Comparison of ENCODE assay signal across 43 cellular contexts in the genomic region with DNA sequence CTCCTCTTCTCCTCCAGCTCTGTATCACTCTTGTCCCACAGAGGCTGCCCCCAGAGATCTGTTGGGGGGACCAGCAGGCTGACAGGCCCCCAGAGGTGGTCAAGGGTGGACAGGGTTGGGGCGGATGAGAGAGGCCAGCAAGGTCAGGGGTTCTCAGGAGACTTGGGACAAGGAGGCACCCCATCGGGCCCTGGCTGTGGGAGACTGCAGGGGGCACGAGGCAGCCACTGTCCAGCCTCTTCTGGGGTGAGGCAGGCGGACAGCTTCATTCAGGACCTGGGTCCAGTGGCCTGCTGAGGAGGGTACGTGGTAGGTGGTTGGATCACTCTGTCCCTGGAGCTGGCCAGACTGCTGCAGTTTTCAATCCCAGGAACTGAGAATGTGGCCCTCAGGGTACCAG. TPM values are rescaled to one million over a fixed set of nuclear protein-coding genes. Genes with fewer than 3 reads are reported as not detected.
"Had no signal": no experiment of that assay in that cellular context is flagged by ENCODE, and none has a peak within 500 bp of the region (broad histone marks: within the 10 kb centered on the region; RNA-seq: fewer than 3 reads in every experiment).

No MANE protein-coding gene starts in this region.

- H3K4me3 Mint-ChIP-seq: activated naive CD4-positive, alpha-beta T cell treated with anti-CD3 and anti-CD28 coated beads for 36 hours; activated naive CD4-positive, alpha-beta T cell treated with anti-CD3 and anti-CD28 coated beads, Interleukin-2, amount 10 ng/mL, durations not matched to agents 7 days and 5 days; activated naive CD4-positive, alpha-beta T cell treated with anti-CD3 and anti-CD28 coated beads, Interleukin-2, amount 50 U/mL, for 24 hours; activated naive CD8-positive, alpha-beta T cell; activated naive CD8-positive, alpha-beta T cell treated with anti-CD3 and anti-CD28 coated beads for 36 hours; activated naive CD8-positive, alpha-beta T cell treated with anti-CD3 and anti-CD28 coated beads, Interleukin-2, amount 10 ng/mL, durations not matched to agents 7 days and 5 days; activated naive CD8-positive, alpha-beta T cell treated with anti-CD3 and anti-CD28 coated beads, Interleukin-2, amount 50 U/mL, for 24 hours; activated T-cell treated with anti-CD3 and anti-CD28 coated beads, Interleukin-2, amount 50 U/mL, for 24 hours; activated T-cell treated with anti-CD3 and anti-CD28 coated beads, Interleukin-2, amount 50 U/mL, for 4 hours; activated T-cell treated with anti-CD3 and anti-CD28 coated beads, Interleukin-2, amount 50 U/mL, for 72 hours; activated T-helper 1 cell treated with anti-CD3 and anti-CD28 coated beads, Interleukin-12 subunit alpha, Interleukin-12 subunit beta, Interleukin-2, Interleukin-4 antibody, amounts not matched to agents 30 ng/mL and 10 ng/mL and 1 ng/mL, durations not matched to agents 14 hours and 24 hours and 36 hours; activated T-helper 17 cell treated with anti-CD3 and anti-CD28 coated beads, Interleukin-2, amount 50 U/mL, for 72 hours; central memory CD8-positive, alpha-beta T cell had no signal

- H3K27me3 ChIP-seq: adrenal gland, ascending aorta, body of pancreas, brain microvascular endothelial cell, cardiac muscle cell had no signal

- FAIRE-seq: astrocyte, bronchial epithelial cell had no signal

- H3K36me3 Mint-ChIP-seq: activated naive CD4-positive, alpha-beta T cell treated with anti-CD3 and anti-CD28 coated beads, Interleukin-2, amount 10 ng/mL, durations not matched to agents 7 days and 5 days; activated naive CD4-positive, alpha-beta T cell treated with anti-CD3 and anti-CD28 coated beads, Interleukin-2, amount 50 U/mL, for 24 hours; activated naive CD4-positive, alpha-beta T cell treated with anti-CD3 and anti-CD28 coated beads, Interleukin-2, amount 50 U/mL, for 72 hours; activated naive CD8-positive, alpha-beta T cell; activated naive CD8-positive, alpha-beta T cell treated with anti-CD3 and anti-CD28 coated beads for 36 hours; activated naive CD8-positive, alpha-beta T cell treated with anti-CD3 and anti-CD28 coated beads, Interleukin-2, amount 10 ng/mL, durations not matched to agents 7 days and 5 days; brain had no signal

- H3K4me1 Mint-ChIP-seq: activated T-helper 17 cell treated with anti-CD3 and anti-CD28 coated beads, Interleukin-2, amount 50 U/mL, for 72 hours had no signal

- H3K4me3 ChIP-seq: adrenal gland, ascending aorta, body of pancreas, breast epithelium, cardiac muscle cell had no signal

- ATAC-seq: activated naive CD4-positive, alpha-beta T cell treated with anti-CD3 and anti-CD28 coated beads, Interleukin-2, amount 50 U/mL, for 72 hours; activated naive CD8-positive, alpha-beta T cell treated with anti-CD3 and anti-CD28 coated beads, Interleukin-2, amount 50 U/mL, for 24 hours; activated T-cell treated with anti-CD3 and anti-CD28 coated beads, Interleukin-2, amount 50 U/mL, for 4 hours; activated T-cell treated with anti-CD3 and anti-CD28 coated beads, Interleukin-2, amount 50 U/mL, for 72 hours; activated T-helper 17 cell treated with anti-CD3 and anti-CD28 coated beads, Interleukin-2, amount 50 U/mL, for 72 hours; body of pancreas had no signal

- DNase-seq: activated effector memory CD4-positive, alpha-beta T cell treated with Interleukin-2 at 50 U/mL for 16 hours; activated gamma-delta T cell; activated gamma-delta T cell treated with Interleukin-2 at 50 U/mL for 16 hours; activated naive CD4-positive, alpha-beta T cell; activated naive CD4-positive, alpha-beta T cell treated with anti-CD3 and anti-CD28 coated beads for 36 hours; activated naive CD4-positive, alpha-beta T cell treated with anti-CD3 and anti-CD28 coated beads, Interleukin-2, amount 10 ng/mL, durations not matched to agents 7 days and 5 days; activated naive CD4-positive, alpha-beta T cell treated with anti-CD3 and anti-CD28 coated beads, Interleukin-2, amount 50 U/mL, for 16 hours; activated naive CD4-positive, alpha-beta T cell treated with Interleukin-2 at 50 U/mL for 16 hours; activated naive CD8-positive, alpha-beta T cell treated with anti-CD3 and anti-CD28 coated beads for 36 hours; activated naive CD8-positive, alpha-beta T cell treated with anti-CD3 and anti-CD28 coated beads, Interleukin-2, amount 10 ng/mL, durations not matched to agents 7 days and 5 days; activated naive CD8-positive, alpha-beta T cell treated with anti-CD3 and anti-CD28 coated beads, Interleukin-2, amount 50 U/mL, for 24 hours; activated T-cell treated with anti-CD3 and anti-CD28 coated beads, Interleukin-2, amount 50 U/mL, for 1 hour; activated T-cell treated with anti-CD3 and anti-CD28 coated beads, Interleukin-2, amount 50 U/mL, for 24 hours; activated T-cell treated with anti-CD3 and anti-CD28 coated beads, Interleukin-2, amount 50 U/mL, for 4 hours; activated T-cell treated with anti-CD3 and anti-CD28 coated beads, Interleukin-2, amount 50 U/mL, for 48 hours; activated T-cell treated with anti-CD3 and anti-CD28 coated beads, Interleukin-2, amount 50 U/mL, for 72 hours; adrenal gland; amniotic stem cell; amygdala; anterior cingulate cortex; aorta; body of pancreas; brain microvascular endothelial cell; caudate nucleus; central memory CD4-positive, alpha-beta T cell; cerebellar nuclear complex had no signal

- H3K27ac ChIP-seq: adrenal gland, ascending aorta, body of pancreas, brain microvascular endothelial cell, breast epithelium, cardiac muscle cell had no signal

- H3K27me3 Mint-ChIP-seq: activated naive CD4-positive, alpha-beta T cell treated with anti-CD3 and anti-CD28 coated beads, Interleukin-2, amount 50 U/mL, for 24 hours; activated naive CD8-positive, alpha-beta T cell had no signal

- H3K9me3 ChIP-seq: adrenal gland, ascending aorta, body of pancreas, breast epithelium had no signal

- H3K27ac Mint-ChIP-seq: activated naive CD4-positive, alpha-beta T cell treated with anti-CD3 and anti-CD28 coated beads for 36 hours; activated naive CD4-positive, alpha-beta T cell treated with anti-CD3 and anti-CD28 coated beads, Interleukin-2, amount 10 ng/mL, durations not matched to agents 7 days and 5 days; activated naive CD4-positive, alpha-beta T cell treated with anti-CD3 and anti-CD28 coated beads, Interleukin-2, amount 50 U/mL, for 24 hours; activated naive CD4-positive, alpha-beta T cell treated with anti-CD3 and anti-CD28 coated beads, Interleukin-2, amount 50 U/mL, for 72 hours; activated naive CD8-positive, alpha-beta T cell; activated naive CD8-positive, alpha-beta T cell treated with anti-CD3 and anti-CD28 coated beads for 36 hours; activated naive CD8-positive, alpha-beta T cell treated with anti-CD3 and anti-CD28 coated beads, Interleukin-2, amount 10 ng/mL, durations not matched to agents 7 days and 5 days; activated naive CD8-positive, alpha-beta T cell treated with anti-CD3 and anti-CD28 coated beads, Interleukin-2, amount 50 U/mL, for 24 hours; activated T-cell treated with anti-CD3 and anti-CD28 coated beads, Interleukin-2, amount 50 U/mL, for 24 hours; activated T-cell treated with anti-CD3 and anti-CD28 coated beads, Interleukin-2, amount 50 U/mL, for 72 hours; activated T-helper 1 cell treated with anti-CD3 and anti-CD28 coated beads, Interleukin-12 subunit alpha, Interleukin-12 subunit beta, Interleukin-2, Interleukin-4 antibody, amounts not matched to agents 30 ng/mL and 10 ng/mL and 1 ng/mL, durations not matched to agents 14 hours and 24 hours and 36 hours; activated T-helper 17 cell treated with anti-CD3 and anti-CD28 coated beads, Interleukin-2, amount 50 U/mL, for 72 hours; activated T-helper 2 cell treated with anti-CD3 and anti-CD28 coated beads, Interferon-gamma antibody, Interleukin-2, Interleukin-4, amounts not matched to agents 10 μg/mL and 5 μg/mL and 100 μg/mL, durations not matched to agents 14 hours and 24 hours and 36 hours had no signal

- H3K9me3 Mint-ChIP-seq: activated naive CD4-positive, alpha-beta T cell treated with anti-CD3 and anti-CD28 coated beads for 36 hours; activated naive CD4-positive, alpha-beta T cell treated with anti-CD3 and anti-CD28 coated beads, Interleukin-2, amount 10 ng/mL, durations not matched to agents 7 days and 5 days; activated naive CD4-positive, alpha-beta T cell treated with anti-CD3 and anti-CD28 coated beads, Interleukin-2, amount 50 U/mL, for 24 hours; activated naive CD4-positive, alpha-beta T cell treated with anti-CD3 and anti-CD28 coated beads, Interleukin-2, amount 50 U/mL, for 72 hours; activated naive CD8-positive, alpha-beta T cell treated with anti-CD3 and anti-CD28 coated beads for 36 hours; activated naive CD8-positive, alpha-beta T cell treated with anti-CD3 and anti-CD28 coated beads, Interleukin-2, amount 10 ng/mL, durations not matched to agents 7 days and 5 days; activated naive CD8-positive, alpha-beta T cell treated with anti-CD3 and anti-CD28 coated beads, Interleukin-2, amount 50 U/mL, for 24 hours; activated T-cell treated with anti-CD3 and anti-CD28 coated beads, Interleukin-2, amount 50 U/mL, for 24 hours; activated T-cell treated with anti-CD3 and anti-CD28 coated beads, Interleukin-2, amount 50 U/mL, for 4 hours; activated T-cell treated with anti-CD3 and anti-CD28 coated beads, Interleukin-2, amount 50 U/mL, for 72 hours; activated T-helper 1 cell treated with anti-CD3 and anti-CD28 coated beads, Interleukin-12 subunit alpha, Interleukin-12 subunit beta, Interleukin-2, Interleukin-4 antibody, amounts not matched to agents 30 ng/mL and 10 ng/mL and 1 ng/mL, durations not matched to agents 14 hours and 24 hours and 36 hours; activated T-helper 17 cell treated with anti-CD3 and anti-CD28 coated beads, Interleukin-2, amount 50 U/mL, for 72 hours; activated T-helper 2 cell treated with anti-CD3 and anti-CD28 coated beads, Interferon-gamma antibody, Interleukin-2, Interleukin-4, amounts not matched to agents 10 μg/mL and 5 μg/mL and 100 μg/mL, durations not matched to agents 14 hours and 24 hours and 36 hours; central memory CD8-positive, alpha-beta T cell had no signal

- H3K36me3 ChIP-seq: adrenal gland, ascending aorta, brain microvascular endothelial cell, breast epithelium, cardiac muscle cell had no signal

- H3K4me1 ChIP-seq: adrenal gland, ascending aorta, breast epithelium had no signal

RNA-seq across cellular contexts. Expression of a gene that starts 24.6 kb away (rescaled TPM):
- total RNA-seq: activated naive CD4-positive, alpha-beta T cell treated with anti-CD3 and anti-CD28 coated beads for 36 hours; activated naive CD4-positive, alpha-beta T cell treated with anti-CD3 and anti-CD28 coated beads, Interleukin-2, amount 50 U/mL, for 72 hours; activated naive CD8-positive, alpha-beta T cell treated with anti-CD3 and anti-CD28 coated beads for 36 hours; activated naive CD8-positive, alpha-beta T cell treated with anti-CD3 and anti-CD28 coated beads, Interleukin-2, amount 10 ng/mL, durations not matched to agents 7 days and 5 days; activated T-cell treated with anti-CD3 and anti-CD28 coated beads, Interleukin-2, amount 50 U/mL, for 4 hours; activated T-cell treated with anti-CD3 and anti-CD28 coated beads, Interleukin-2, amount 50 U/mL, for 72 hours; activated T-helper 1 cell treated with anti-CD3 and anti-CD28 coated beads, Interleukin-12 subunit alpha, Interleukin-12 subunit beta, Interleukin-2, Interleukin-4 antibody, amounts not matched to agents 30 ng/mL and 10 ng/mL and 1 ng/mL, durations not matched to agents 14 hours and 24 hours and 36 hours; activated T-helper 17 cell treated with anti-CD3 and anti-CD28 coated beads, Interleukin-2, amount 50 U/mL, for 72 hours; activated T-helper 2 cell treated with anti-CD3 and anti-CD28 coated beads, Interferon-gamma antibody, Interleukin-2, Interleukin-4, amounts not matched to agents 10 μg/mL and 5 μg/mL and 100 μg/mL, durations not matched to agents 14 hours and 24 hours and 36 hours; adrenal gland; aorta; ascending aorta; astrocyte; body of pancreas; breast epithelium; bronchial epithelial cell; cardiac muscle cell; cardiac septum; cerebellum; chondrocyte had no signal
- polyA plus RNA-seq: adipose tissue, adrenal gland, aorta, cardiac muscle cell had no signal
